8 cellular contexts compared by ENCODE assay signal in genomic region chr7:156998988-156999610, GRCh38. TPM values are rescaled to one million over a fixed set of nuclear protein-coding genes. Genes with fewer than 3 reads are reported as not detected.
DNase-seq lines count a peak whose midpoint lies in the region; ATAC-seq and TF ChIP-seq lines count a peak whose summit lies in the region.
"Had no signal": no experiment of that assay in that cellular context is flagged by ENCODE, and none has a peak within 500 bp of the region (broad histone marks: within the 10 kb centered on the region; RNA-seq: fewer than 3 reads in every experiment).

No MANE protein-coding gene starts in this region.

- no peak overlapping the region for H3K27ac ChIP-seq in RWPE2 (ENCODE audit: poor library complexity, severe bottlenecking)

- ATAC-seq in RWPE2 (ENCODE audit: low read depth) (no peak), HG02938 (IDR thresholded peaks at IDR 0.05; ENCODE audit: unreplicated experiment) (no peak), HG03442 (IDR thresholded peaks at IDR 0.05; ENCODE audit: unreplicated experiment) (no peak)

- H3K9me3 ChIP-seq in RWPE2 (ENCODE audit: severe bottlenecking): no peaks in the 10 kb centered on the region

- TF ChIP-seq CTCF in GM20000 (IDR thresholded peaks at IDR 0.05; ENCODE audit: extremely low read depth, missing control alignments) (no peak), RWPE2 (IDR thresholded peaks at IDR 0.05; ENCODE audit: poor library complexity, severe bottlenecking) (no peak)

- DNase-seq in GM20000 (ENCODE audit: low spot score) (peak; percentile 42), RWPE2 (ENCODE audit: low spot score) (no peak), skeletal muscle cell (ENCODE audit: low read depth) (no peak), H4 (ENCODE audit: low spot score) (no peak)
- DNase-seq: activated T-cell treated with anti-CD3 and anti-CD28 coated beads for 4 hours had no signal

- H3K4me3 ChIP-seq in RWPE2 (ENCODE audit: severe bottlenecking) (peak overlapping the region; percentile 31), iPS-11a (ENCODE audit: low read depth, low read length) (peak overlapping the region; percentile 13), skeletal muscle cell (ENCODE audit: low read depth, low read length) (peak overlapping the region; percentile 17)

- peaks cover 46% of the 10 kb centered on the region for H3K27me3 ChIP-seq in RWPE2 (ENCODE audit: insufficient read depth, poor library complexity, severe bottlenecking)

- no peaks in the 10 kb centered on the region for H3K4me1 ChIP-seq in RWPE2 (ENCODE audit: insufficient read depth, poor library complexity, severe bottlenecking)

- no peaks in the 10 kb centered on the region for H3K36me3 ChIP-seq in RWPE2 (ENCODE audit: low read depth)

RNA-seq across cellular contexts. Expression of gene MNX1, which starts 11.4 kb away (rescaled TPM):
- total RNA-seq in H4 (2014; rRNA removed; shearing (Covaris generic)): 0.21 and 0.29 TPM in 2 replicates

RNA-seq across cellular contexts. Expression of gene NOM1, which starts 49.6 kb away (rescaled TPM):
- 6.9 and 7.1 TPM in 2 replicates for total RNA-seq in H4 (2014; rRNA removed; shearing (Covaris generic))
